In genomic region chr2:69538872-69539548, GRCh38 we compare ENCODE assay signal across 10 cellular contexts.
DNase-seq lines count a peak whose midpoint lies in the region; ATAC-seq and TF ChIP-seq lines count a peak whose summit lies in the region.
"Had no signal": no experiment of that assay in that cellular context is flagged by ENCODE, and none has a peak within 500 bp of the region (broad histone marks: within the 10 kb centered on the region; RNA-seq: fewer than 3 reads in every experiment).

No MANE protein-coding gene starts in this region.

- no peak overlapping the region for H3K4me3 ChIP-seq in CD4-positive, alpha-beta memory T cell (ENCODE audit: low read length in 2 of 2)
- H3K4me3 ChIP-seq in left lung = no peak overlapping the region

- no peaks in the 10 kb centered on the region for H3K27me3 ChIP-seq in CD4-positive, alpha-beta memory T cell (ENCODE audit: insufficient read depth, low read length)
- no peaks in the 10 kb centered on the region for H3K27me3 ChIP-seq in left lung

- no peak for TF ChIP-seq CTCF in left lung (IDR thresholded peaks at IDR 0.05)
- no peak for TF ChIP-seq CTCF in progenitor cell of endocrine pancreas (IDR thresholded peaks at IDR 0.05; ENCODE audit: unreplicated experiment)

- H3K27me3 Mint-ChIP-seq in CD4-positive, alpha-beta memory T cell = no peaks in the 10 kb centered on the region
- no peaks in the 10 kb centered on the region for H3K27me3 Mint-ChIP-seq in activated T-helper 2 cell treated with anti-CD3 and anti-CD28 coated beads, Interferon-gamma antibody, Interleukin-2, Interleukin-4, amounts not matched to agents 10 μg/mL and 5 μg/mL and 100 μg/mL, durations not matched to agents 14 hours and 24 hours and 36 hours (ENCODE audit: low read depth)
- H3K27me3 Mint-ChIP-seq in progenitor cell of endocrine pancreas = no peaks in the 10 kb centered on the region
- H3K27me3 Mint-ChIP-seq: activated CD4-positive, alpha-beta T cell treated with anti-CD3 and anti-CD28 coated beads, Interleukin-2, amount 10 ng/mL, durations not matched to agents 24 days and 14 days had no signal

- peak; percentile 52 for ATAC-seq in left lung
- ATAC-seq in GM19455 (IDR thresholded peaks at IDR 0.05; ENCODE audit: unreplicated experiment) = no peak

- intact Hi-C loops in CD4-positive, alpha-beta memory T cell (cut with micrococcal nuclease) = no loop called here
- intact Hi-C loops in activated T-helper 2 cell treated with anti-CD3 and anti-CD28 coated beads, Interferon-gamma antibody, Interleukin-2, Interleukin-4, amounts not matched to agents 10 μg/mL and 5 μg/mL and 100 μg/mL, durations not matched to agents 14 hours and 24 hours and 36 hours (cut with micrococcal nuclease) = no loop called here
- intact Hi-C loops in left lung (cut with DNase I) = no loop called here

- H3K9me3 ChIP-seq in CD4-positive, alpha-beta memory T cell (ENCODE audit: control insufficient read depth in 1 of 2, low read length in 2 of 2) = no peaks in the 10 kb centered on the region
- peaks cover 0 to 2% of the 10 kb centered on the region in 2 donors for H3K9me3 ChIP-seq in left lung

- H3K36me3 ChIP-seq in CD4-positive, alpha-beta memory T cell (ENCODE audit: insufficient read depth, low read length) = peaks cover 81% of the 10 kb centered on the region
- H3K36me3 ChIP-seq in left lung = peaks cover 0 to 69% of the 10 kb centered on the region in 2 donors

- peaks cover 23% of the 10 kb centered on the region for H3K4me1 ChIP-seq in CD4-positive, alpha-beta memory T cell (ENCODE audit: insufficient read depth, low read length)
- peaks cover 0 to 30% of the 10 kb centered on the region in 2 donors for H3K4me1 ChIP-seq in left lung

- no peak overlapping the region for H3K4me3 Mint-ChIP-seq in CD4-positive, alpha-beta memory T cell
- H3K4me3 Mint-ChIP-seq in activated T-helper 2 cell treated with anti-CD3 and anti-CD28 coated beads, Interferon-gamma antibody, Interleukin-2, Interleukin-4, amounts not matched to agents 10 μg/mL and 5 μg/mL and 100 μg/mL, durations not matched to agents 14 hours and 24 hours and 36 hours (ENCODE audit: low read depth) = no peak overlapping the region
- no peak overlapping the region for H3K4me3 Mint-ChIP-seq in progenitor cell of endocrine pancreas (ENCODE audit: low read depth)
- H3K4me3 Mint-ChIP-seq: activated CD4-positive, alpha-beta T cell treated with anti-CD3 and anti-CD28 coated beads, Interleukin-2, amount 10 ng/mL, durations not matched to agents 24 days and 14 days had no signal

- H3K4me1 Mint-ChIP-seq in CD4-positive, alpha-beta memory T cell = peaks cover 27 to 44% (median 36%) of the 10 kb centered on the region in 4 donors
- peaks cover 21% of the 10 kb centered on the region for H3K4me1 Mint-ChIP-seq in activated T-helper 2 cell treated with anti-CD3 and anti-CD28 coated beads, Interferon-gamma antibody, Interleukin-2, Interleukin-4, amounts not matched to agents 10 μg/mL and 5 μg/mL and 100 μg/mL, durations not matched to agents 14 hours and 24 hours and 36 hours (ENCODE audit: low read depth)
- peaks cover 2% of the 10 kb centered on the region for H3K4me1 Mint-ChIP-seq in progenitor cell of endocrine pancreas (ENCODE audit: low read depth)

- POLR2A ChIA-PET in CD4-positive, alpha-beta memory T cell (lab: Charles Lee; ENCODE audit: partially characterized antibody) = no interaction called here

- no peak overlapping the region for H3K27ac ChIP-seq in CD4-positive, alpha-beta memory T cell (ENCODE audit: low read depth, low read length)
- no peak overlapping the region for H3K27ac ChIP-seq in left lung

- no peak for DNase-seq in CD4-positive, alpha-beta memory T cell
- DNase-seq in HK-2 (ENCODE audit: unreplicated experiment) = peak; percentile 17
- no peak for DNase-seq in activated T-helper 2 cell treated with anti-CD3 and anti-CD28 coated beads, Interferon-gamma antibody, Interleukin-2, Interleukin-4, amounts not matched to agents 10 μg/mL and 5 μg/mL and 100 μg/mL, durations not matched to agents 14 hours and 24 hours and 36 hours (ENCODE audit: low spot score)
- DNase-seq in left lung = no peak
- no peak for DNase-seq in progenitor cell of endocrine pancreas (ENCODE audit: low spot score, unreplicated experiment)
- DNase-seq in DMS79 (lab: John Stamatoyannopoulos, UW) = no peak
- no peak for DNase-seq in NCI-H345 treated with DMSO at 0.1 percent for 48 hours (lab: John Stamatoyannopoulos, UW; ENCODE audit: unreplicated experiment)
- DNase-seq: activated CD4-positive, alpha-beta T cell treated with anti-CD3 and anti-CD28 coated beads, Interleukin-2, amount 10 ng/mL, durations not matched to agents 24 days and 14 days; NCI-H1092 treated with DMSO at 0.1 percent for 48 hours had no signal

- H3K36me3 Mint-ChIP-seq in CD4-positive, alpha-beta memory T cell = peaks cover 77 to 92% of the 10 kb centered on the region in 2 donors
- H3K36me3 Mint-ChIP-seq in activated T-helper 2 cell treated with anti-CD3 and anti-CD28 coated beads, Interferon-gamma antibody, Interleukin-2, Interleukin-4, amounts not matched to agents 10 μg/mL and 5 μg/mL and 100 μg/mL, durations not matched to agents 14 hours and 24 hours and 36 hours (ENCODE audit: low read depth) = peaks cover 78% of the 10 kb centered on the region
- H3K36me3 Mint-ChIP-seq in progenitor cell of endocrine pancreas (ENCODE audit: insufficient read depth) = peaks cover 13% of the 10 kb centered on the region

- CTCF ChIA-PET in CD4-positive, alpha-beta memory T cell (lab: Charles Lee; ENCODE audit: partially characterized antibody) = interaction anchor here (2.5 kb wide), 1 partner anchor 26 kb away, joined by 11 read pairs; no protein-coding TSS in a partner anchor

- peaks cover 0 to 7% (median 3%) of the 10 kb centered on the region in 8 donors for H3K9me3 Mint-ChIP-seq in CD4-positive, alpha-beta memory T cell
- no peaks in the 10 kb centered on the region for H3K9me3 Mint-ChIP-seq in activated T-helper 2 cell treated with anti-CD3 and anti-CD28 coated beads, Interferon-gamma antibody, Interleukin-2, Interleukin-4, amounts not matched to agents 10 μg/mL and 5 μg/mL and 100 μg/mL, durations not matched to agents 14 hours and 24 hours and 36 hours
- peaks cover 5% of the 10 kb centered on the region for H3K9me3 Mint-ChIP-seq in progenitor cell of endocrine pancreas (ENCODE audit: low read depth)
- H3K9me3 Mint-ChIP-seq: activated CD4-positive, alpha-beta T cell treated with anti-CD3 and anti-CD28 coated beads, Interleukin-2, amount 10 ng/mL, durations not matched to agents 24 days and 14 days had no signal

- H3K27ac Mint-ChIP-seq in CD4-positive, alpha-beta memory T cell = peak overlapping the region in 6 of 7 donors; percentile 10 to 70 (median 48)
- H3K27ac Mint-ChIP-seq in activated T-helper 2 cell treated with anti-CD3 and anti-CD28 coated beads, Interferon-gamma antibody, Interleukin-2, Interleukin-4, amounts not matched to agents 10 μg/mL and 5 μg/mL and 100 μg/mL, durations not matched to agents 14 hours and 24 hours and 36 hours = peak overlapping the region; percentile 33
- H3K27ac Mint-ChIP-seq in progenitor cell of endocrine pancreas = no peak overlapping the region
